In the genomic region with DNA sequence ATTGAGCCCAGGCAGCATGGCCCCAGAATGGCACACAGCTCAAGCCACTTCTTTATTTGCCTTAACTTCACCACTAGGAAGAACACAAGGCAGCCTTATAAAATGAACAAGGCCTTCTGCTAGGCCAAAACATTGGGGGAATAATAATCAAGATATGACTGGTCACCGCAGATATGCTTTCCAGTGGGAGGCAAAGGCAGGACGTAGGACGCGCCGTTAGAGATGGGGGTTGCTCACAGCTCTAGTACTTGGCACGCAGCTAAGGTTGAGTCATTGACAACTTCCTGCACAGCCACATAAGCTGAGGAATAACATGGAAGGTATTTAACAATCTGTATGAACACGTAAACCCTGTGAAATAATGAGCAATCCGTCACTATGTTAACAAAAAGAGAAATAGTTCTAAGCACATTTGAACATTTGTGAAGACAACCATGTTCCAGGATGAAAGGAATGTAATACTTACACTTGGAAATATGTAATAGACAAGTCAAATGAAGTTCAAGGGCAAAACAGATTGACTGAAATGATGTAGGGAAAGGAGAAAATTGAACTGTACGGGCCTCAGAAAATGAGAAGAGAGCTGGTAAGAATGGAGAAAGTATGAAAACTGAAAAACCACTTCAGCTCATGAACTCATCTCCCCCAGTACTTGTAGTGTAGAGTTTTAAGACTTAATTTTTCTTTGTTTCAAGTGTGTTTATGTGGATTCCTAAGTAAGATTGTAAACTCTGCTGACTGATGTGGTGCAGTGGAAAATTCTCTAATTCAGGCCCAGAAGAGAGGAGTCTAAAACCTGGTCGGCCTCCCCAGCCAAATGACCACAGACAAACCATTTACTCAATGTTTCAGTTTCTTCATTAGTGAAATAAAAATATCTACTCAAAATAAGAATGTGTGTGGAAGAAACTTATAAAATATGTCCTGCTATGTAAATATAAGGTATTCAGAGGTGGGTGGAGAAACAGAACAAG, we compare ENCODE assay signal across 9 cellular contexts. TPM values are rescaled to one million over a fixed set of nuclear protein-coding genes. Genes with fewer than 3 reads are reported as not detected.
DNase-seq lines count a peak whose midpoint lies in the region; ATAC-seq, FAIRE-seq and TF ChIP-seq lines count a peak whose summit lies in the region.
"Had no signal": no experiment of that assay in that cellular context is flagged by ENCODE, and none has a peak within 500 bp of the region (broad histone marks: within the 10 kb centered on the region; RNA-seq: fewer than 3 reads in every experiment).

No MANE protein-coding gene starts in this region.

- BruUV-seq in PC-3 (replicated peaks; lab: Mats Ljungman, UMichigan): TSS peak; percentile 94

- FAIRE-seq in H54 (lab: Jason Lieb, UNC): peak; percentile 100

- H2AFZ ChIP-seq in PC-3 (ENCODE audit: low read length): peak overlapping the region; percentile 60
- H2AFZ ChIP-seq: neural progenitor cell had no signal

- H3K4me1 ChIP-seq in PC-3 (ENCODE audit: insufficient read depth, low read length): peaks cover 31% of the 10 kb centered on the region
- H3K4me1 ChIP-seq: neural progenitor cell had no signal

- TF ChIP-seq CTCF in PC-3 (conservative IDR thresholded peaks at IDR 0.05; ENCODE audit: low read depth, low read length) (no peak), retinal pigment epithelial cell (conservative IDR thresholded peaks at IDR 0.05; ENCODE audit: low read depth, low read length) (no peak)

- no peaks in the 10 kb centered on the region for H3K36me3 ChIP-seq in PC-3 (ENCODE audit: low read depth, low read length)
- H3K36me3 ChIP-seq: neural progenitor cell had no signal

- H3K27me3 ChIP-seq in PC-3 (ENCODE audit: low read length): no peaks in the 10 kb centered on the region
- H3K27me3 ChIP-seq: neural progenitor cell had no signal

- no peaks in the 10 kb centered on the region for H3K9me2 ChIP-seq in PC-3 (replicated peaks; ENCODE audit: low read length)

- CTCF ChIA-PET in PC-3 (lab: Charles Lee): interaction anchor here (0.6 to 1.0 kb wide), 2 partner anchors 161 to 296 kb away, joined by 3 to 4 read pairs; no protein-coding TSS in a partner anchor

- peak overlapping the region; percentile 92 for H3K27ac ChIP-seq in PC-3 (ENCODE audit: low read length)
- peak overlapping the region; percentile 99 for H3K27ac ChIP-seq in epithelial cell of prostate
- H3K27ac ChIP-seq: neural progenitor cell had no signal

- ATAC-seq in PC-3 (peak; percentile 98), GM21576 (IDR thresholded peaks at IDR 0.05; ENCODE audit: unreplicated experiment) (no peak)

- peak overlapping the region; percentile 67 for H3K4me2 ChIP-seq in PC-3 (ENCODE audit: low read length)
- H3K4me2 ChIP-seq: neural progenitor cell had no signal

- H3K4me3 ChIP-seq in PC-3 (ENCODE audit: low read length) (0 out of 2 replicates have a peak overlapping the region, but pooled peaks have one; percentile 9), retinal pigment epithelial cell (ENCODE audit: low read length) (no peak overlapping the region)
- H3K4me3 ChIP-seq: neural progenitor cell had no signal

- no peak for TF ChIP-seq POLR2A in H54 (IDR thresholded peaks at IDR 0.05; ENCODE audit: low read depth, low read length)

- intact Hi-C loops in PC-3 (cut with micrococcal nuclease): loop anchor here (1.0 to 2.0 kb wide), 4 partner anchors 42 to 160 kb away; no protein-coding TSS in a partner anchor

- no peaks in the 10 kb centered on the region for H3K79me2 ChIP-seq in PC-3 (ENCODE audit: low read length)

- H3K9me3 ChIP-seq in PC-3 (ENCODE audit: low read length): no peaks in the 10 kb centered on the region

- peak overlapping the region; percentile 61 for H3K9ac ChIP-seq in PC-3 (ENCODE audit: low read length)
- H3K9ac ChIP-seq: neural progenitor cell had no signal

- peaks cover 7% of the 10 kb centered on the region for H3F3A ChIP-seq in PC-3 (ENCODE audit: low read length, unreplicated experiment)

- H4K20me1 ChIP-seq in PC-3 (ENCODE audit: low read length): no peaks in the 10 kb centered on the region

- POLR2A ChIA-PET in PC-3 (lab: Charles Lee; ENCODE audit: unreplicated experiment): interaction anchor here (0.5 to 0.9 kb wide), 2 partner anchors 10 to 60 kb away, joined by 3 to 9 read pairs; partner anchors contain the start of gene CCDC91

- peak; percentile 25 for DNase-seq in H54 (ENCODE audit: insufficient read length, low spot score)
- DNase-seq in PC-3: peak; percentile 98
- peak; percentile 98 for DNase-seq in epithelial cell of prostate (ENCODE audit: low read depth, low spot score)
- peak; percentile 98 for DNase-seq in retinal pigment epithelial cell (ENCODE audit: low read depth)
- DNase-seq in activated gamma-delta T cell (lab: John Stamatoyannopoulos, UW): no peak
- DNase-seq in NCI-H2171 (lab: John Stamatoyannopoulos, UW): no peak
- DNase-seq: central memory CD4-positive, alpha-beta T cell had no signal

RNA-seq across cellular contexts. Expression of gene CCDC91, which starts 59.3 kb away (rescaled TPM):
- total RNA-seq in PC-3 (2014; rRNA removed): 15.7 and 22.2 TPM in 2 replicates

Comparison
In these comparisons a context has a peak if more than half of its experiments do, and no peak if none do; other contexts are left out.
1. DNase-seq: peak in H54 (single experiment), PC-3 (single experiment), epithelial cell of prostate (single experiment) and retinal pigment epithelial cell (single experiment); none in activated gamma-delta T cell (single experiment) and NCI-H2171 (single experiment).